ENCODE assay signal across 8 cellular contexts in the genomic region with DNA sequence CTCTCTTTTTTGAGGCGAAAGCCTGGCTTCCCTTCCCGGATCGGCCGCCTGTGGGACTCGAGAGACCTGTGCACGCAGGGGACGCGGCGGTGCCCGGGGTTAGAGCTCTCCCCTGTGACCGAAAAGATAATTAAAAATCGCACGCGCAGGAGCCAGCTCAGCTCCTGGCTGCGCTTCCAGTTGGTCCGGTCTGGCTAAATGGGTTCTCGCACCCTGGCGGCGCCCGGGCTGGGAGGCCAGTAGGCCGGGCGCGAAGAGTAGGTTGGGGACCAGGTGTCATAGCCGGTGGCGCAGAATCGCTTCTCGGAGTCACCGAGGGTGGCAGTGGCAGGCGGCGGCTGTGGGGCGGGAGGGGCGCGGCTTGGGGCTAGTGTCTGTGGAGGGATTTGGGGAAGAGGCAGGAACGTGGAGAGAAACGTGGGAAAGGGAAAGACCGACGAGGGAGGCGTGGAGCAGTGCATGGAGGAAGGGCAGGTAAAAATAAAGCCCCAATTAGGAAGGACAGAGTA. TPM values are rescaled to one million over a fixed set of nuclear protein-coding genes. Genes with fewer than 3 reads are reported as not detected.
DNase-seq lines count a peak whose midpoint lies in the region; ATAC-seq and TF ChIP-seq lines count a peak whose summit lies in the region.

No MANE protein-coding gene starts in this region.

- no peaks in the 10 kb centered on the region for H3K9me3 Mint-ChIP-seq in neural crest cell

- H4K20me1 ChIP-seq in fibroblast of lung (ENCODE audit: control insufficient read depth, extremely low read depth, insufficient read depth, low read length) = no peaks in the 10 kb centered on the region

- peaks cover 91% of the 10 kb centered on the region for H3K27me3 Mint-ChIP-seq in neural crest cell (ENCODE audit: low read depth)

- TF ChIP-seq CTCF in GM12874 (IDR thresholded peaks at IDR 0.05; ENCODE audit: insufficient read depth, low read depth, low read length) (peak; percentile 30; the same call in 1 of the 2 replicates), fibroblast of lung (conservative IDR thresholded peaks at IDR 0.05 in 1 of 2, IDR thresholded peaks at IDR 0.05 in 1 of 2; ENCODE audit: low read depth in 1 of 2, low read length in 2 of 2) (peak in 1 of 2 donors; percentile 43), neural crest cell (conservative IDR thresholded peaks at IDR 0.05) (peak; percentile 57), thoracic aorta (IDR thresholded peaks at IDR 0.05) (no peak)

- peaks cover 30% of the 10 kb centered on the region for H3K79me2 ChIP-seq in fibroblast of lung (ENCODE audit: control insufficient read depth, insufficient read depth, low read length)

- peaks cover 26% of the 10 kb centered on the region for H3K4me1 Mint-ChIP-seq in neural crest cell

- H3K4me3 Mint-ChIP-seq in neural crest cell = peak overlapping the region; percentile 84

- peak overlapping the region; percentile 8 for H3K9ac ChIP-seq in fibroblast of lung (ENCODE audit: insufficient read depth, low read length)

- ATAC-seq in thoracic aorta (ENCODE audit: insufficient number of reproducible peaks, low FRiP score, low read depth) (no peak), GM21381 (IDR thresholded peaks at IDR 0.05; ENCODE audit: unreplicated experiment) (no peak), HG03457 (IDR thresholded peaks at IDR 0.05; ENCODE audit: unreplicated experiment) (no peak)

- H3K27ac ChIP-seq in fibroblast of lung (ENCODE audit: insufficient read depth, low read length) (no peak overlapping the region), thoracic aorta (no peak overlapping the region)

- no peaks in the 10 kb centered on the region for H3K36me3 Mint-ChIP-seq in neural crest cell (ENCODE audit: low read depth)

- H3K36me3 ChIP-seq in fibroblast of lung (ENCODE audit: control insufficient read depth, insufficient read depth, low read length) (no peaks in the 10 kb centered on the region), thoracic aorta (no peaks in the 10 kb centered on the region)

- no peaks in the 10 kb centered on the region for H3K9me3 ChIP-seq in fibroblast of lung (ENCODE audit: control insufficient read depth, insufficient read depth, low read depth, low read length)
- no peaks in the 10 kb centered on the region for H3K9me3 ChIP-seq in thoracic aorta

- peaks cover 3% of the 10 kb centered on the region for H3K4me1 ChIP-seq in fibroblast of lung (ENCODE audit: control insufficient read depth, extremely low read depth, insufficient read depth, low read length)
- peaks cover 6 to 30% of the 10 kb centered on the region in 2 donors for H3K4me1 ChIP-seq in thoracic aorta (ENCODE audit: control insufficient read depth in 1 of 2, low read depth in 2 of 2)

- H3K27me3 ChIP-seq in fibroblast of lung (ENCODE audit: control insufficient read depth, insufficient read depth, low read length) (no peaks in the 10 kb centered on the region), thoracic aorta (replicated peaks; ENCODE audit: insufficient read depth) (peaks cover 24% of the 10 kb centered on the region)

- DNase-seq in NCI-H69 (lab: John Stamatoyannopoulos, UW) = peak; percentile 42
- DNase-seq in activated T-cell treated with anti-CD3 and anti-CD28 coated beads for 4 hours = peak; percentile 40
- DNase-seq in fibroblast of lung (ENCODE audit: low read depth in 2 of 2) = peak; percentile 64 to 73
- peak; percentile 27 for DNase-seq in neural crest cell (ENCODE audit: low read depth, low spot score)
- no peak for DNase-seq in thoracic aorta (ENCODE audit: low spot score)

- H3K4me2 ChIP-seq in fibroblast of lung (ENCODE audit: extremely low read depth, insufficient read depth, low read length) = peak overlapping the region; percentile 73

- peak overlapping the region; percentile 44 for H2AFZ ChIP-seq in fibroblast of lung (ENCODE audit: low read length)

- H3K4me3 ChIP-seq in fibroblast of lung (replicated peaks in 1 of 4; ENCODE audit: control extremely low read depth in 1 of 4, insufficient read depth in 1 of 4, low read depth in 3 of 4, low read length in 4 of 4) (peak overlapping the region; percentile 85 to 87 (median 86)), thoracic aorta (peak overlapping the region; percentile 74)

- H3K27ac Mint-ChIP-seq in neural crest cell (ENCODE audit: unreplicated experiment) = no peak overlapping the region

RNA-seq across cellular contexts. Expression of a gene that starts 41.9 kb away (rescaled TPM):
- total RNA-seq in fibroblast of lung (8.3 and 8.5 TPM in 2 replicates), neural crest cell (17.0 and 18.0 TPM in 2 replicates), thoracic aorta (1 to 10 TPM; 5.3 to 6.6 TPM)
- 7.0 and 8.5 TPM in 2 replicates for polyA plus RNA-seq in fibroblast of lung
- polyA plus RNA-seq in fibroblast of lung (2012) = 4.9 and 5.8 TPM in 2 replicates
- polyA minus RNA-seq in fibroblast of lung (ENCODE audit: low replicate concordance) = 1.4 and 12.4 TPM in 2 replicates
